In genomic region chr4:6695660-6696581, GRCh38 we compare ENCODE assay signal across 9 cellular contexts. TPM values are rescaled to one million over a fixed set of nuclear protein-coding genes. Genes with fewer than 3 reads are reported as not detected.
DNase-seq lines count a peak whose midpoint lies in the region; ATAC-seq and TF ChIP-seq lines count a peak whose summit lies in the region.
"Had no signal": no experiment of that assay in that cellular context is flagged by ENCODE, and none has a peak within 500 bp of the region (broad histone marks: within the 10 kb centered on the region; RNA-seq: fewer than 3 reads in every experiment).

No MANE protein-coding gene starts in this region.

- peaks cover 15% of the 10 kb centered on the region for H3K36me3 Mint-ChIP-seq in activated naive CD8-positive, alpha-beta T cell treated with anti-CD3 and anti-CD28 coated beads, Interleukin-2, amount 10 ng/mL, durations not matched to agents 7 days and 5 days
- H3K36me3 Mint-ChIP-seq in naive thymus-derived CD8-positive, alpha-beta T cell, result peaks cover 0 to 10% (median 6%) of the 10 kb centered on the region in 3 donors

- H3K4me3 Mint-ChIP-seq in activated naive CD8-positive, alpha-beta T cell treated with anti-CD3 and anti-CD28 coated beads, Interleukin-2, amount 10 ng/mL, durations not matched to agents 7 days and 5 days, result peak overlapping the region; percentile 68
- H3K4me3 Mint-ChIP-seq in naive thymus-derived CD8-positive, alpha-beta T cell, result peak overlapping the region; percentile 40 to 85 (median 74)

- peak; percentile 83 for ATAC-seq in activated naive CD8-positive, alpha-beta T cell treated with anti-CD3 and anti-CD28 coated beads, Interleukin-2, amount 10 ng/mL, durations not matched to agents 7 days and 5 days (ENCODE audit: low read depth)
- ATAC-seq in naive thymus-derived CD8-positive, alpha-beta T cell, result peak; percentile 86 to 90
- ATAC-seq in GM19452 (IDR thresholded peaks at IDR 0.05; ENCODE audit: unreplicated experiment), result no peak
- no peak for ATAC-seq in GM18502 (IDR thresholded peaks at IDR 0.05; ENCODE audit: poor library complexity, unreplicated experiment)

- H3K4me1 Mint-ChIP-seq in activated naive CD8-positive, alpha-beta T cell treated with anti-CD3 and anti-CD28 coated beads, Interleukin-2, amount 10 ng/mL, durations not matched to agents 7 days and 5 days, result peaks cover 56% of the 10 kb centered on the region
- peaks cover 49 to 87% (median 82%) of the 10 kb centered on the region in 4 donors for H3K4me1 Mint-ChIP-seq in naive thymus-derived CD8-positive, alpha-beta T cell

- H3K27ac Mint-ChIP-seq in activated naive CD8-positive, alpha-beta T cell treated with anti-CD3 and anti-CD28 coated beads, Interleukin-2, amount 10 ng/mL, durations not matched to agents 7 days and 5 days, result peak overlapping the region; percentile 97
- H3K27ac Mint-ChIP-seq in naive thymus-derived CD8-positive, alpha-beta T cell, result peak overlapping the region; percentile 90 to 98 (median 94)

- POLR2A ChIA-PET in activated naive CD8-positive, alpha-beta T cell treated with anti-CD3 and anti-CD28 coated beads, Interleukin-2, amount 10 ng/mL, durations not matched to agents 7 days and 5 days (lab: Charles Lee), result interaction anchor here (0.7 to 10.6 kb wide), 8 partner anchors 9 to 213 kb away, joined by 3 to 199 read pairs (median 4); partner anchors contain the start of genes BLOC1S4, MAN2B2, MRFAP1 and MRFAP1L1
- POLR2A ChIA-PET in naive thymus-derived CD8-positive, alpha-beta T cell (lab: Charles Lee), result interaction anchor here (1.0 to 16.9 kb wide), 11 partner anchors 8 to 372 kb away, joined by 3 to 521 read pairs (median 6); partner anchors contain the start of genes BLOC1S4, GRPEL1, MRFAP1 and MRFAP1L1

- H3K27me3 Mint-ChIP-seq in activated naive CD8-positive, alpha-beta T cell treated with anti-CD3 and anti-CD28 coated beads, Interleukin-2, amount 10 ng/mL, durations not matched to agents 7 days and 5 days, result no peaks in the 10 kb centered on the region
- H3K27me3 Mint-ChIP-seq in naive thymus-derived CD8-positive, alpha-beta T cell, result no peaks in the 10 kb centered on the region

- DNase-seq in COLO668 (lab: John Stamatoyannopoulos, UW; ENCODE audit: unreplicated experiment) (peak; percentile 72), OCI-M1 (lab: John Stamatoyannopoulos, UW) (peak; percentile 33), GM10266 (ENCODE audit: extremely low spot score) (no peak), NCI-H510A (lab: John Stamatoyannopoulos, UW) (no peak)
- DNase-seq in activated naive CD8-positive, alpha-beta T cell treated with anti-CD3 and anti-CD28 coated beads, Interleukin-2, amount 10 ng/mL, durations not matched to agents 7 days and 5 days, result peak; percentile 60
- DNase-seq in naive thymus-derived CD8-positive, alpha-beta T cell, result peak in 9 of 10 donors; percentile 27 to 81 (median 55)

- no peaks in the 10 kb centered on the region for H3K9me3 Mint-ChIP-seq in activated naive CD8-positive, alpha-beta T cell treated with anti-CD3 and anti-CD28 coated beads, Interleukin-2, amount 10 ng/mL, durations not matched to agents 7 days and 5 days
- no peaks in the 10 kb centered on the region for H3K9me3 Mint-ChIP-seq in naive thymus-derived CD8-positive, alpha-beta T cell

- TF ChIP-seq CTCF in GM10266 (IDR thresholded peaks at IDR 0.05; ENCODE audit: control insufficient read depth, insufficient read depth, low read depth, missing control alignments), result no peak

RNA-seq across cellular contexts. Expression of gene S100P, which starts 2.2 kb away (rescaled TPM):
- total RNA-seq in activated naive CD8-positive, alpha-beta T cell treated with anti-CD3 and anti-CD28 coated beads, Interleukin-2, amount 10 ng/mL, durations not matched to agents 7 days and 5 days, result 1 to 10 TPM in 1 of 2 experiments, not detected in 1; 1.5 TPM
- total RNA-seq in naive thymus-derived CD8-positive, alpha-beta T cell, result 1 to 10 TPM in 1 of 2 experiments, under 1 TPM in 1; 0.39 to 3.0 TPM
- 1 to 10 TPM in 1 of 3 donors, not detected in 2; 3.2 TPM for polyA plus RNA-seq in naive thymus-derived CD8-positive, alpha-beta T cell
- total RNA-seq: SJSA1 had no signal

RNA-seq across cellular contexts. Expression of gene MRFAP1L1, which starts 13.7 kb away (rescaled TPM):
- 10 to 100 TPM; 74.6 to 80.0 TPM for total RNA-seq in activated naive CD8-positive, alpha-beta T cell treated with anti-CD3 and anti-CD28 coated beads, Interleukin-2, amount 10 ng/mL, durations not matched to agents 7 days and 5 days
- 100 to 1,000 TPM; 123 to 127 TPM for total RNA-seq in naive thymus-derived CD8-positive, alpha-beta T cell
- 100 to 1,000 TPM; 102 to 124 (median 105) TPM for polyA plus RNA-seq in naive thymus-derived CD8-positive, alpha-beta T cell

RNA-seq across cellular contexts. Expression of gene BLOC1S4, which starts 20.1 kb away (rescaled TPM):
- total RNA-seq in activated naive CD8-positive, alpha-beta T cell treated with anti-CD3 and anti-CD28 coated beads, Interleukin-2, amount 10 ng/mL, durations not matched to agents 7 days and 5 days, result 10 to 100 TPM; 23.9 to 24.3 TPM
- total RNA-seq in naive thymus-derived CD8-positive, alpha-beta T cell, result 10 to 100 TPM; 38.7 to 40.0 TPM
- 10 to 100 TPM; 65.8 to 81.6 (median 75.4) TPM for polyA plus RNA-seq in naive thymus-derived CD8-positive, alpha-beta T cell

RNA-seq across cellular contexts. Expression of gene MRFAP1, which starts 55.4 kb away (rescaled TPM):
- total RNA-seq in activated naive CD8-positive, alpha-beta T cell treated with anti-CD3 and anti-CD28 coated beads, Interleukin-2, amount 10 ng/mL, durations not matched to agents 7 days and 5 days, result 100 to 1,000 TPM; 123 to 128 TPM
- total RNA-seq in naive thymus-derived CD8-positive, alpha-beta T cell, result 100 to 1,000 TPM; 148 to 153 TPM
- polyA plus RNA-seq in naive thymus-derived CD8-positive, alpha-beta T cell, result 100 to 1,000 TPM; 141 to 186 (median 155) TPM

Comparison
In these comparisons a context has a peak if more than half of its experiments do, and no peak if none do; other contexts are left out.
1. DNase-seq: peak in COLO668 (single experiment), OCI-M1 (single experiment), activated naive CD8-positive, alpha-beta T cell treated with anti-CD3 and anti-CD28 coated beads, Interleukin-2, amount 10 ng/mL, durations not matched to agents 7 days and 5 days (single experiment) and naive thymus-derived CD8-positive, alpha-beta T cell (9 of 10); none in GM10266 (single experiment) and NCI-H510A (single experiment).
2. ATAC-seq: peak in activated naive CD8-positive, alpha-beta T cell treated with anti-CD3 and anti-CD28 coated beads, Interleukin-2, amount 10 ng/mL, durations not matched to agents 7 days and 5 days (single experiment) and naive thymus-derived CD8-positive, alpha-beta T cell (2 of 2); none in GM19452 (single experiment) and GM18502 (single experiment).